Comparison of ENCODE assay signal across 8 cellular contexts in the genomic region with DNA sequence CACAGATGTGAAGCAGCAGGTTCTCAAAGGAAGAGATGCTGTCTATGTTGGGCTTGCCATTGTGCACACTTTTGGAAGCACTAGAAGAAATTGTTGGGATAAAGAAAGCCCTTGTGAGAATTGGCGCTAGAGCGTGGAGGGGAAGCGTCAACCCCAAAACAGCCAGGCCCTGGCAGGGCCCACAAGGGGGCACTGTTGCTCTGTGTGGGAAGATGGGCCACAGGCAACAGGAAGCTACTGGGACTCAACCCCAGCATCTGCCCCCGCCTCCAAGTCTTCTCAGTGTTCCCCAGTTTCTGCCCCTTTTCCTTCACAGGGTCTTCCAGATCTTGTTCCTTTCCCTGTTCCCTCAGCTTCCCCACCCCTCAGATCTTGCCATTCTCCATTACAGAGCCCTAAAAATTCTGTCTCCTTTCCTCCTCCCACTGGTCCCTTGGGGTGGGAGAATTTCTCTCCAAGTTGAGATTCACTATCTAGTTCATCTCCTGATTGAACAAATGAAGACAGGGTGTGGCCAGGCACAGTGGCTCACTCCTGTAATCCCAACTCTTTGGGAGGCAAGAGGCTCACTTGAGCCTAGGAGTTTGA.
A peak's percentile ranks its signal among the peaks of the same experiment; 100 is the strongest.
DNase-seq lines count a peak whose midpoint lies in the region; ATAC-seq and TF ChIP-seq lines count a peak whose summit lies in the region.

No MANE protein-coding gene starts in this region.

- TF ChIP-seq CTCF in dorsolateral prefrontal cortex (IDR thresholded peaks at IDR 0.05 in 54 of 56, conservative IDR thresholded peaks at IDR 0.05 in 2 of 56; ENCODE audit: low read depth in 1 of 56, partially characterized antibody in 56 of 56): peak in 49 of 56 donors; percentile 21 to 68 (median 46)

- intact Hi-C loops in activated CD4-positive, alpha-beta T cell treated with anti-CD3 and anti-CD28 coated beads, Interleukin-2, amount 10 ng/mL, durations not matched to agents 24 days and 14 days (cut with micrococcal nuclease): loop anchor here (5.0 kb wide), 2 partner anchors 74 to 94 kb away; a partner anchor contains a TSS
- intact Hi-C loops in dorsolateral prefrontal cortex (cut with DNase I): no loop called here

- H3K27me3 ChIP-seq in dorsolateral prefrontal cortex: peaks cover 0 to 74% (median 28%) of the 10 kb centered on the region in 45 donors

- peaks cover 2% of the 10 kb centered on the region for H3K27me3 Mint-ChIP-seq in activated CD4-positive, alpha-beta T cell treated with anti-CD3 and anti-CD28 coated beads, Interleukin-2, amount 10 ng/mL, durations not matched to agents 24 days and 14 days

- no peak overlapping the region for H3K27ac ChIP-seq in dorsolateral prefrontal cortex

- H3K27ac Mint-ChIP-seq in activated CD4-positive, alpha-beta T cell treated with anti-CD3 and anti-CD28 coated beads, Interleukin-2, amount 10 ng/mL, durations not matched to agents 24 days and 14 days: no peak overlapping the region

- H3K4me1 Mint-ChIP-seq in activated CD4-positive, alpha-beta T cell treated with anti-CD3 and anti-CD28 coated beads, Interleukin-2, amount 10 ng/mL, durations not matched to agents 24 days and 14 days: peaks cover 2% of the 10 kb centered on the region

- no peaks in the 10 kb centered on the region for H3K36me3 Mint-ChIP-seq in activated CD4-positive, alpha-beta T cell treated with anti-CD3 and anti-CD28 coated beads, Interleukin-2, amount 10 ng/mL, durations not matched to agents 24 days and 14 days (ENCODE audit: low read depth)

- H3K4me3 ChIP-seq in dorsolateral prefrontal cortex: no peak overlapping the region

- H3K9me3 Mint-ChIP-seq in activated CD4-positive, alpha-beta T cell treated with anti-CD3 and anti-CD28 coated beads, Interleukin-2, amount 10 ng/mL, durations not matched to agents 24 days and 14 days: no peaks in the 10 kb centered on the region

- DNase-seq in EH (ENCODE audit: low read depth) (peak; percentile 60), NCI-H1092 treated with DMSO at 0.1 percent for 48 hours (lab: John Stamatoyannopoulos, UW) (peak; percentile 10), dorsolateral prefrontal cortex (peak in 2 of 10 donors; percentile 7 to 48), medulla oblongata (ENCODE audit: extremely low spot score) (peak; percentile 57), T1000 (lab: John Stamatoyannopoulos, UW) (no peak)
- peak; percentile 89 for DNase-seq in activated CD4-positive, alpha-beta T cell treated with anti-CD3 and anti-CD28 coated beads, Interleukin-2, amount 10 ng/mL, durations not matched to agents 24 days and 14 days
- peak; percentile 28 for DNase-seq in stimulated activated CD8-positive, alpha-beta memory T cell treated with anti-CD3 and anti-CD28 coated beads, Interleukin-7, amount 100 ng/mL, for 1 hour (ENCODE audit: low read depth in 2 of 2)

- no peak overlapping the region for H3K4me3 Mint-ChIP-seq in activated CD4-positive, alpha-beta T cell treated with anti-CD3 and anti-CD28 coated beads, Interleukin-2, amount 10 ng/mL, durations not matched to agents 24 days and 14 days

- ATAC-seq in GM21723 (IDR thresholded peaks at IDR 0.05; ENCODE audit: unreplicated experiment): peak; percentile 82
